In genomic region chr13:52187029-52187423, GRCh38 we compare ENCODE assay signal across 18 cellular contexts. TPM values are rescaled to one million over a fixed set of nuclear protein-coding genes. Genes with fewer than 3 reads are reported as not detected.
DNase-seq lines count a peak whose midpoint lies in the region; ATAC-seq and TF ChIP-seq lines count a peak whose summit lies in the region.
"Had no signal": no experiment of that assay in that cellular context is flagged by ENCODE, and none has a peak within 500 bp of the region (broad histone marks: within the 10 kb centered on the region; RNA-seq: fewer than 3 reads in every experiment).

No MANE protein-coding gene starts in this region.

- no peak for DNase-seq in activated CD4-positive, alpha-beta T cell treated with anti-CD3 and anti-CD28 coated beads, Interleukin-2, amount 10 ng/mL, durations not matched to agents 7 days and 5 days
- no peak for DNase-seq in activated CD4-positive, alpha-beta T cell treated with anti-CD3 and anti-CD28 coated beads, Interleukin-2, amount 50 U/mL, for 4 hours
- DNase-seq in Right ventricle myocardium superior = no peak
- no peak for DNase-seq in psoas muscle
- no peak for DNase-seq in stomach
- no peak for DNase-seq in NCI-H69 (lab: John Stamatoyannopoulos, UW)
- no peak for DNase-seq in HEK293T (ENCODE audit: extremely low spot score)
- DNase-seq: 8988T; activated CD8-positive, alpha-beta memory T cell treated with anti-CD3 and anti-CD28 coated beads, Interleukin-2, amount 50 U/mL, for 48 hours; C1 segment of cervical spinal cord; effector memory CD8-positive, alpha-beta T cell; NCI-H774; stimulated activated CD8-positive, alpha-beta memory T cell treated with anti-CD3 and anti-CD28 coated beads, Interleukin-4, amount 100 ng/mL, for 48 hours had no signal

- no peak for TF ChIP-seq CTCF in psoas muscle (IDR thresholded peaks at IDR 0.05)
- no peak for TF ChIP-seq CTCF in stomach (IDR thresholded peaks at IDR 0.05)

- peak; percentile 62 for ATAC-seq in Right ventricle myocardium superior (ENCODE audit: poor library complexity)
- no peak for ATAC-seq in psoas muscle
- ATAC-seq: sciatic nerve had no signal

- no peaks in the 10 kb centered on the region for H3K4me1 ChIP-seq in HUES48 (ENCODE audit: control insufficient read depth, insufficient read depth, low read length)
- no peaks in the 10 kb centered on the region for H3K4me1 ChIP-seq in psoas muscle
- H3K4me1 ChIP-seq in stomach = peaks cover 0 to 22% (median 14%) of the 10 kb centered on the region in 4 donors

- peaks cover 38% of the 10 kb centered on the region for H3K36me3 ChIP-seq in HUES48 (ENCODE audit: control insufficient read depth, insufficient read depth, low read length)
- H3K36me3 ChIP-seq in psoas muscle (ENCODE audit: insufficient read depth in 1 of 2, low read depth in 1 of 2) = peaks cover 0 to 65% of the 10 kb centered on the region in 2 donors
- H3K36me3 ChIP-seq in stomach = peaks cover 26 to 70% (median 49%) of the 10 kb centered on the region in 4 donors

- H3K36me3 Mint-ChIP-seq in activated CD4-positive, alpha-beta T cell treated with anti-CD3 and anti-CD28 coated beads, Interleukin-2, amount 10 ng/mL, durations not matched to agents 7 days and 5 days (ENCODE audit: low read depth) = peaks cover 21% of the 10 kb centered on the region

- peaks cover 39% of the 10 kb centered on the region for H3K4me1 Mint-ChIP-seq in activated CD4-positive, alpha-beta T cell treated with anti-CD3 and anti-CD28 coated beads, Interleukin-2, amount 10 ng/mL, durations not matched to agents 7 days and 5 days

- 86 to 96% (median 90%) methylated on average over 1 of the region's 1 CpG for WGBS in psoas muscle, 3 donors
- WGBS in stomach, 5 donors = 83 to 100% (median 93%) methylated on average over 1 of the region's 1 CpG

- TF ChIP-seq EP300 in stomach (IDR thresholded peaks at IDR 0.05) = no peak

- POLR2A ChIA-PET in activated CD4-positive, alpha-beta T cell treated with anti-CD3 and anti-CD28 coated beads, Interleukin-2, amount 10 ng/mL, durations not matched to agents 7 days and 5 days (lab: Charles Lee) = no interaction called here
- POLR2A ChIA-PET in HEK293T (lab: Yijun Ruan, JAX) = no interaction called here

- H3K9ac ChIP-seq in HUES48 (ENCODE audit: low read depth, low read length) = no peak overlapping the region

- H3K27me3 Mint-ChIP-seq in activated CD4-positive, alpha-beta T cell treated with anti-CD3 and anti-CD28 coated beads, Interleukin-2, amount 10 ng/mL, durations not matched to agents 7 days and 5 days = no peaks in the 10 kb centered on the region
- H3K27me3 Mint-ChIP-seq: activated naive CD8-positive, alpha-beta T cell; effector memory CD8-positive, alpha-beta T cell had no signal

- no peak overlapping the region for H3K4me3 Mint-ChIP-seq in activated CD4-positive, alpha-beta T cell treated with anti-CD3 and anti-CD28 coated beads, Interleukin-2, amount 10 ng/mL, durations not matched to agents 7 days and 5 days
- H3K4me3 Mint-ChIP-seq: activated naive CD8-positive, alpha-beta T cell; effector memory CD8-positive, alpha-beta T cell; neural crest cell had no signal

- no peak for TF ChIP-seq POLR2A in stomach (IDR thresholded peaks at IDR 0.05)

- H3K4me3 ChIP-seq in HUES48 (ENCODE audit: low read depth, low read length) (no peak overlapping the region), psoas muscle (no peak overlapping the region), stomach (no peak overlapping the region)
- H3K4me3 ChIP-seq: tibial nerve had no signal

- H3K9me3 ChIP-seq in HUES48 (ENCODE audit: control insufficient read depth, insufficient read depth, low read length) = no peaks in the 10 kb centered on the region
- H3K9me3 ChIP-seq in psoas muscle = no peaks in the 10 kb centered on the region
- no peaks in the 10 kb centered on the region for H3K9me3 ChIP-seq in stomach
- H3K9me3 ChIP-seq: tibial nerve had no signal

- H3K9me3 Mint-ChIP-seq in activated CD4-positive, alpha-beta T cell treated with anti-CD3 and anti-CD28 coated beads, Interleukin-2, amount 10 ng/mL, durations not matched to agents 7 days and 5 days = no peaks in the 10 kb centered on the region
- H3K9me3 Mint-ChIP-seq: effector memory CD8-positive, alpha-beta T cell; neural crest cell had no signal

- H3K27ac Mint-ChIP-seq in activated CD4-positive, alpha-beta T cell treated with anti-CD3 and anti-CD28 coated beads, Interleukin-2, amount 10 ng/mL, durations not matched to agents 7 days and 5 days = peak overlapping the region; percentile 2
- H3K27ac Mint-ChIP-seq: activated naive CD8-positive, alpha-beta T cell had no signal

- intact Hi-C loops in Right ventricle myocardium superior (cut with DNase I) = no loop called here
- intact Hi-C loops in psoas muscle (cut with DNase I) = no loop called here
- intact Hi-C loops in stomach (cut with DNase I; ENCODE audit: low total_unique reads) = no loop called here

- CTCF ChIA-PET in activated CD4-positive, alpha-beta T cell treated with anti-CD3 and anti-CD28 coated beads, Interleukin-2, amount 10 ng/mL, durations not matched to agents 7 days and 5 days (lab: Charles Lee) = no interaction called here
- CTCF ChIA-PET in HEK293T (lab: Yijun Ruan, JAX) = interaction anchor here (0.6 kb wide), 1 partner anchor 8 kb away, joined by 3 read pairs; no protein-coding TSS in a partner anchor

- H3K27ac ChIP-seq in HUES48 (ENCODE audit: low read depth, low read length) (peak overlapping the region; percentile 45), psoas muscle (peak overlapping the region; percentile 20), stomach (no peak overlapping the region)
- H3K27ac ChIP-seq: tibial nerve had no signal

- H3K27me3 ChIP-seq in HUES48 (ENCODE audit: control insufficient read depth, insufficient read depth, low read length) (no peaks in the 10 kb centered on the region), psoas muscle (ENCODE audit: insufficient read depth in 3 of 3, low read length in 2 of 3) (no peaks in the 10 kb centered on the region), stomach (no peaks in the 10 kb centered on the region)
- H3K27me3 ChIP-seq: tibial nerve had no signal

TF ChIP-seq in HEK293T, 16 proteins besides CTCF, POLR2A, EP300 and RAD21:
- TF ChIP-seq BHLHE40 (IDR thresholded peaks at IDR 0.05; ENCODE audit: borderline replicate concordance) = no peak
- no peak for TF ChIP-seq FOXK2 (IDR thresholded peaks at IDR 0.05)

RNA-seq across cellular contexts. Expression of gene NEK3, which starts 27.6 kb away (rescaled TPM):
- 1 to 10 TPM; 3.7 to 5.1 TPM for total RNA-seq in activated CD4-positive, alpha-beta T cell treated with anti-CD3 and anti-CD28 coated beads, Interleukin-2, amount 10 ng/mL, durations not matched to agents 7 days and 5 days
- total RNA-seq in Right ventricle myocardium superior (3.4 TPM), psoas muscle (1 to 10 TPM; 4.5 to 5.3 (median 4.6) TPM), stomach (100 to 1,000 TPM in 1 of 5 donors, 10 to 100 TPM in 3, 1 to 10 TPM in 1; 2.3 to 171 (median 29.4) TPM)
- polyA plus RNA-seq in psoas muscle (1 to 10 TPM; 3.1 to 5.1 (median 4.8) TPM), stomach (10 to 100 TPM in 1 of 3 donors, 1 to 10 TPM in 2; 7.6 to 14.3 (median 8.4) TPM)

RNA-seq across cellular contexts. Expression of gene NEK5, which starts 58.2 kb away (rescaled TPM):
- total RNA-seq in activated CD4-positive, alpha-beta T cell treated with anti-CD3 and anti-CD28 coated beads, Interleukin-2, amount 10 ng/mL, durations not matched to agents 7 days and 5 days = not detected
- total RNA-seq in Right ventricle myocardium superior = 0.13 TPM
- under 1 TPM in 1 of 4 donors, not detected in 3; 0.48 TPM for total RNA-seq in psoas muscle
- under 1 TPM in 2 of 3 donors, not detected in 1; 0.03 to 0.05 TPM for polyA plus RNA-seq in psoas muscle
- 1 to 10 TPM in 1 of 5 donors, under 1 TPM in 1, not detected in 3; 0.73 to 4.0 TPM for total RNA-seq in stomach
- polyA plus RNA-seq in stomach = under 1 TPM in 2 of 3 donors, not detected in 1; 0.05 to 0.31 TPM

Comparison
In these comparisons a context has a peak if more than half of its experiments do, and no peak if none do; other contexts are left out.
1. H3K27ac ChIP-seq: peak in HUES48 (single experiment) and psoas muscle (single experiment); none in stomach (0 of 5).